In genomic region chr6:47245745-47246371, GRCh38 we compare ENCODE assay signal across 12 cellular contexts.
DNase-seq lines count a peak whose midpoint lies in the region; ATAC-seq and TF ChIP-seq lines count a peak whose summit lies in the region.
"Had no signal": no experiment of that assay in that cellular context is flagged by ENCODE, and none has a peak within 500 bp of the region (broad histone marks: within the 10 kb centered on the region; RNA-seq: fewer than 3 reads in every experiment).

No MANE protein-coding gene starts in this region.

- no peak for ATAC-seq in CD8-positive, alpha-beta T cell
- no peak for ATAC-seq in SK-N-SH treated with all-trans-retinoic acid at 6 μM for 48 hours
- no peak for ATAC-seq in left ventricle myocardium superior
- ATAC-seq: activated naive CD8-positive, alpha-beta T cell treated with anti-CD3 and anti-CD28 coated beads, Interleukin-2, amount 50 U/mL, for 24 hours had no signal

- no peak overlapping the region for H3K4me3 ChIP-seq in CD8-positive, alpha-beta T cell (ENCODE audit: low read depth, low read length)
- H3K4me3 ChIP-seq: lung, ovary had no signal

- no peak for TF ChIP-seq EP300 in Ishikawa (IDR thresholded peaks at IDR 0.05; ENCODE audit: borderline replicate concordance)

- H3K4me3 Mint-ChIP-seq in CD8-positive, alpha-beta T cell, result no peak overlapping the region
- H3K4me3 Mint-ChIP-seq: activated naive CD8-positive, alpha-beta T cell treated with anti-CD3 and anti-CD28 coated beads, Interleukin-2, amount 50 U/mL, for 24 hours had no signal

- CTCF ChIA-PET in CD8-positive, alpha-beta T cell (lab: Charles Lee), result interaction anchor here (1.5 kb wide), 1 partner anchor 10 kb away, joined by 4 read pairs; no protein-coding TSS in a partner anchor

- no peaks in the 10 kb centered on the region for H3K9me3 Mint-ChIP-seq in CD8-positive, alpha-beta T cell
- H3K9me3 Mint-ChIP-seq: activated naive CD8-positive, alpha-beta T cell treated with anti-CD3 and anti-CD28 coated beads, Interleukin-2, amount 50 U/mL, for 24 hours had no signal

- H3K36me3 ChIP-seq in CD8-positive, alpha-beta T cell (ENCODE audit: insufficient read depth, low read length), result no peaks in the 10 kb centered on the region
- H3K36me3 ChIP-seq: ovary had no signal

- TF ChIP-seq RAD21 in Ishikawa (IDR thresholded peaks at IDR 0.05; ENCODE audit: low read depth), result no peak

- TF ChIP-seq CTCF in CD8-positive, alpha-beta T cell (IDR thresholded peaks at IDR 0.05), result no peak

- no peaks in the 10 kb centered on the region for H3K9me3 ChIP-seq in CD8-positive, alpha-beta T cell (ENCODE audit: low read length)
- H3K9me3 ChIP-seq: ovary had no signal

- intact Hi-C loops in CD8-positive, alpha-beta T cell (cut with DNase I, micrococcal nuclease), result no loop called here
- intact Hi-C loops in left ventricle myocardium superior (cut with micrococcal nuclease), result loop anchor here (10.0 kb wide), 1 partner anchor 151 kb away; no protein-coding TSS in a partner anchor

- DNase-seq in CD8-positive, alpha-beta T cell, result no peak
- DNase-seq in RPMI7951 (ENCODE audit: low read depth) (peak; percentile 50), foreskin melanocyte (peak; percentile 4), ACHN (no peak), left ventricle myocardium superior (no peak), cortex of kidney (lab: John Stamatoyannopoulos, UW) (no peak)
- DNase-seq: activated naive CD8-positive, alpha-beta T cell treated with anti-CD3 and anti-CD28 coated beads, Interleukin-2, amount 50 U/mL, for 24 hours; glutamatergic neuron; ovary had no signal

- in situ Hi-C loops in ACHN (cut with HindIII; ENCODE audit: low pct_ligation_motif_present, low pct_unique_long_range_greater_than_20kb, low sequenced_read_pairs), result no loop called here

- POLR2A ChIA-PET in CD8-positive, alpha-beta T cell (lab: Charles Lee), result no interaction called here

- no peaks in the 10 kb centered on the region for H3K36me3 Mint-ChIP-seq in CD8-positive, alpha-beta T cell

- peaks cover 37% of the 10 kb centered on the region for H3K4me1 Mint-ChIP-seq in CD8-positive, alpha-beta T cell (ENCODE audit: low read depth)

- peaks cover 21% of the 10 kb centered on the region for H3K4me1 ChIP-seq in CD8-positive, alpha-beta T cell (ENCODE audit: insufficient read depth, low read length)

- H3K27me3 ChIP-seq in CD8-positive, alpha-beta T cell (ENCODE audit: insufficient read depth, low read length), result no peaks in the 10 kb centered on the region
- H3K27me3 ChIP-seq: ovary had no signal

- H3K27ac ChIP-seq in CD8-positive, alpha-beta T cell (ENCODE audit: low read depth, low read length), result no peak overlapping the region
- H3K27ac ChIP-seq: ovary had no signal

- peak overlapping the region; percentile 64 for H3K27ac Mint-ChIP-seq in CD8-positive, alpha-beta T cell
- H3K27ac Mint-ChIP-seq: activated naive CD8-positive, alpha-beta T cell treated with anti-CD3 and anti-CD28 coated beads, Interleukin-2, amount 50 U/mL, for 24 hours had no signal

- no peaks in the 10 kb centered on the region for H3K27me3 Mint-ChIP-seq in CD8-positive, alpha-beta T cell (ENCODE audit: low read depth)

TF ChIP-seq in Ishikawa, 13 proteins besides CTCF, POLR2A, EP300 and RAD21:
- peak; percentile 49 for TF ChIP-seq USF1 (IDR thresholded peaks at IDR 0.05)
- no peak for TF ChIP-seq TCF12 (IDR thresholded peaks at IDR 0.05; ENCODE audit: low read depth)

TF ChIP-seq in SK-N-SH treated with all-trans-retinoic acid at 6 μM for 48 hours, 23 proteins besides CTCF, POLR2A, EP300 and RAD21 (continues in another document):
- no peak for TF ChIP-seq TOX (CRISPR knock-in tag; IDR thresholded peaks at IDR 0.05; ENCODE audit: borderline replicate concordance)
- no peak for TF ChIP-seq PPARA (CRISPR knock-in tag; IDR thresholded peaks at IDR 0.05; ENCODE audit: borderline replicate concordance)
- no peak for TF ChIP-seq ESRRG (CRISPR knock-in tag; IDR thresholded peaks at IDR 0.05)
- TF ChIP-seq CSDC2 (CRISPR knock-in tag; IDR thresholded peaks at IDR 0.05), result no peak
- TF ChIP-seq CSRNP3 (CRISPR knock-in tag; IDR thresholded peaks at IDR 0.05), result no peak
- TF ChIP-seq POU6F1 (CRISPR knock-in tag; IDR thresholded peaks at IDR 0.05; ENCODE audit: borderline replicate concordance, low read depth), result no peak
- TF ChIP-seq ARNTL (CRISPR knock-in tag; IDR thresholded peaks at IDR 0.05; ENCODE audit: borderline replicate concordance, low read depth), result no peak
- no peak for TF ChIP-seq GLIS3 (CRISPR knock-in tag; IDR thresholded peaks at IDR 0.05)
- no peak for TF ChIP-seq ZNF565 (CRISPR knock-in tag; conservative IDR thresholded peaks at IDR 0.05; ENCODE audit: low read depth)
- TF ChIP-seq PATZ1 (CRISPR knock-in tag; IDR thresholded peaks at IDR 0.05; ENCODE audit: borderline replicate concordance), result no peak
- TF ChIP-seq SNAI2 (CRISPR knock-in tag; IDR thresholded peaks at IDR 0.05), result no peak
- no peak for TF ChIP-seq TCF4 (CRISPR knock-in tag; IDR thresholded peaks at IDR 0.05; ENCODE audit: borderline replicate concordance)
- no peak for TF ChIP-seq ZFP3 (CRISPR knock-in tag; IDR thresholded peaks at IDR 0.05)
- TF ChIP-seq TSHZ2 (CRISPR knock-in tag; IDR thresholded peaks at IDR 0.05), result no peak

Comparison
In these comparisons a context has a peak if more than half of its experiments do, and no peak if none do; other contexts are left out.
1. DNase-seq: peak in RPMI7951 (single experiment) and foreskin melanocyte (single experiment); none in CD8-positive, alpha-beta T cell (0 of 7), ACHN (single experiment), left ventricle myocardium superior (single experiment) and cortex of kidney (single experiment).